ENCODE assay signal across 27 cellular contexts in genomic region chr11:8636127-8636526, GRCh38. TPM values are rescaled to one million over a fixed set of nuclear protein-coding genes. Genes with fewer than 3 reads are reported as not detected.
DNase-seq lines count a peak whose midpoint lies in the region; ATAC-seq, FAIRE-seq and TF ChIP-seq lines count a peak whose summit lies in the region.
"Had no signal": no experiment of that assay in that cellular context is flagged by ENCODE, and none has a peak within 500 bp of the region (broad histone marks: within the 10 kb centered on the region; RNA-seq: fewer than 3 reads in every experiment).

No MANE protein-coding gene starts in this region.

- in situ Hi-C loops in HepG2 (cut with HindIII; ENCODE audit: extremely low pct_ligation_motif_present, low pct_unique_long_range_greater_than_20kb) = no loop called here

- no peaks in the 10 kb centered on the region for H3K9me3 ChIP-seq in HepG2 (ENCODE audit: low read length)
- peaks cover 0 to 3% (median 0%) of the 10 kb centered on the region in 4 donors for H3K9me3 ChIP-seq in right lobe of liver
- no peaks in the 10 kb centered on the region for H3K9me3 ChIP-seq in astrocyte (ENCODE audit: insufficient read depth, low read depth, low read length)
- H3K9me3 ChIP-seq: BE2C had no signal

- H3K27ac Mint-ChIP-seq in astrocyte (ENCODE audit: unreplicated experiment) = peak overlapping the region; percentile 6
- H3K27ac Mint-ChIP-seq: CD14-positive monocyte; CD4-positive, alpha-beta memory T cell had no signal

- no peaks in the 10 kb centered on the region for H3K4me1 ChIP-seq in HepG2 (ENCODE audit: insufficient read depth, low read length)
- H3K4me1 ChIP-seq in right lobe of liver = peaks cover 0 to 3% (median 0%) of the 10 kb centered on the region in 4 donors
- H3K4me1 ChIP-seq in astrocyte (ENCODE audit: insufficient read depth, low read length) = peaks cover 11% of the 10 kb centered on the region
- H3K4me1 ChIP-seq: BE2C, BLaER1 had no signal

- H3K4me3 ChIP-seq in HepG2 (replicated peaks in 1 of 3; ENCODE audit: insufficient read depth in 1 of 3, low read depth in 2 of 3, low read length in 3 of 3) (no peak overlapping the region), right lobe of liver (no peak overlapping the region), astrocyte (ENCODE audit: insufficient read depth, low read depth, low read length) (no peak overlapping the region), coronary artery (no peak overlapping the region)
- H3K4me3 ChIP-seq: BLaER1, GM12878 had no signal

- no TSS peak for BruUV-seq in HepG2 (replicated peaks; lab: Mats Ljungman, UMichigan)

- H2AFZ ChIP-seq in HepG2 (ENCODE audit: low read length) = no peak overlapping the region
- H2AFZ ChIP-seq in astrocyte (ENCODE audit: low read depth, low read length) = no peak overlapping the region

- TF ChIP-seq EP300 in HepG2 (IDR thresholded peaks at IDR 0.05; ENCODE audit: low read depth in 2 of 2, low read length in 2 of 2) (no peak), HepG2 (CRISPR knock-in tag; IDR thresholded peaks at IDR 0.05; ENCODE audit: borderline replicate concordance) (no peak)

- FAIRE-seq in HepG2 (lab: Jason Lieb, UNC) = no peak
- no peak for FAIRE-seq in astrocyte (lab: Jason Lieb, UNC)
- FAIRE-seq: A204.1, GM12878, GM12892, GM18507 had no signal

- no peaks in the 10 kb centered on the region for H3K27me3 ChIP-seq in HepG2 (ENCODE audit: control insufficient read depth in 1 of 2, insufficient read depth in 2 of 2, low read length in 2 of 2)
- no peaks in the 10 kb centered on the region for H3K27me3 ChIP-seq in right lobe of liver
- H3K27me3 ChIP-seq in astrocyte (ENCODE audit: insufficient read depth, low read length) = no peaks in the 10 kb centered on the region
- H3K27me3 ChIP-seq: BE2C, BLaER1 had no signal

- no peak for DNase-seq in HepG2 (ENCODE audit: low spot score)
- no peak for DNase-seq in right lobe of liver
- no peak for DNase-seq in astrocyte (ENCODE audit: low read depth)
- no peak for DNase-seq in NCI-H2029 (lab: John Stamatoyannopoulos, UW)
- DNase-seq in coronary artery (ENCODE audit: low spot score) = no peak
- DNase-seq: 8988T; ACHN; BE2C; C1 segment of cervical spinal cord; CD4-positive, alpha-beta memory T cell; CD4-positive, CD25-positive, alpha-beta regulatory T cell; CD8-positive, alpha-beta memory T cell; COR-L47; DMS 273 treated with DMSO at 0.1 percent for 48 hours; DMS153; DMS53; DMS79; DND-41; EL; GDM1 had no signal

- no peak overlapping the region for H3K4me3 Mint-ChIP-seq in astrocyte (ENCODE audit: unreplicated experiment)
- H3K4me3 Mint-ChIP-seq: CD14-positive monocyte; CD4-positive, alpha-beta memory T cell; CD4-positive, CD25-positive, alpha-beta regulatory T cell; CD8-positive, alpha-beta memory T cell had no signal

- WGBS in HepG2 (ENCODE audit: low lambda C conversion rate) = 97% methylated on average over 2 of the region's 2 CpGs
- 61% methylated on average over 2 of the region's 2 CpGs for WGBS in right lobe of liver (ENCODE audit: insufficient coverage, low coverage, low lambda C conversion rate, missing lambda C conversion rate)

- intact Hi-C loops in HepG2 (cut with micrococcal nuclease; ENCODE audit: unreplicated experiment) = no loop called here
- intact Hi-C loops in right lobe of liver (cut with DNase I) = no loop called here

- no peaks in the 10 kb centered on the region for H3K79me2 ChIP-seq in HepG2 (ENCODE audit: insufficient read depth, low read length)
- no peaks in the 10 kb centered on the region for H3K79me2 ChIP-seq in astrocyte (ENCODE audit: insufficient read depth, low read length)

- H3K27me3 Mint-ChIP-seq in astrocyte (ENCODE audit: low read depth, unreplicated experiment) = peaks cover 3% of the 10 kb centered on the region
- H3K27me3 Mint-ChIP-seq: CD4-positive, alpha-beta memory T cell; CD4-positive, CD25-positive, alpha-beta regulatory T cell; CD8-positive, alpha-beta memory T cell had no signal

- TF ChIP-seq CTCF in HepG2 (CRISPR knock-in tag; IDR thresholded peaks at IDR 0.05) (no peak), right lobe of liver (IDR thresholded peaks at IDR 0.05) (no peak), astrocyte (IDR thresholded peaks at IDR 0.05; ENCODE audit: insufficient read depth, low read depth, low read length) (no peak), coronary artery (IDR thresholded peaks at IDR 0.05) (no peak)

- TF ChIP-seq POLR2A in HepG2 (IDR thresholded peaks at IDR 0.05; ENCODE audit: insufficient read depth in 1 of 2, low read depth in 2 of 2, low read length in 2 of 2) (no peak), right lobe of liver (IDR thresholded peaks at IDR 0.05) (no peak)

- peaks cover 4% of the 10 kb centered on the region for H3K9me3 Mint-ChIP-seq in astrocyte (ENCODE audit: unreplicated experiment)

- H3K9ac ChIP-seq in HepG2 (ENCODE audit: insufficient read depth, low read depth, low read length) (no peak overlapping the region), astrocyte (ENCODE audit: low read length) (no peak overlapping the region)
- H3K9ac ChIP-seq: BLaER1 had no signal

- H3K4me2 ChIP-seq in HepG2 (ENCODE audit: low read depth, low read length) (no peak overlapping the region), astrocyte (ENCODE audit: low read length) (no peak overlapping the region)
- H3K4me2 ChIP-seq: BLaER1 had no signal

- H3K27ac ChIP-seq in HepG2 (ENCODE audit: extremely low read length, insufficient read depth, low read length) (no peak overlapping the region), right lobe of liver (no peak overlapping the region), astrocyte (ENCODE audit: low read depth, low read length) (no peak overlapping the region), coronary artery (no peak overlapping the region)
- H3K27ac ChIP-seq: BLaER1 had no signal

- CTCF ChIA-PET in HepG2 (lab: Yijun Ruan, JAX; ENCODE audit: low intra/inter-chr PET ratio, low total read pairs) = no interaction called here

- POLR2A ChIA-PET in HepG2 (lab: Yijun Ruan, JAX) = no interaction called here

- TF ChIP-seq RAD21 in HepG2 (CRISPR knock-in tag; IDR thresholded peaks at IDR 0.05) = no peak

- peaks cover 21 to 40% of the 10 kb centered on the region in 2 experiments for H3K36me3 ChIP-seq in HepG2 (replicated peaks in 1 of 2; ENCODE audit: control insufficient read depth in 1 of 2, insufficient read depth in 2 of 2, low read length in 2 of 2)
- peaks cover 0 to 23% (median 11%) of the 10 kb centered on the region in 4 donors for H3K36me3 ChIP-seq in right lobe of liver
- H3K36me3 ChIP-seq in astrocyte (ENCODE audit: insufficient read depth, low read length) = peaks cover 2% of the 10 kb centered on the region
- H3K36me3 ChIP-seq: BE2C had no signal

- H3K4me1 Mint-ChIP-seq in astrocyte (ENCODE audit: low read depth, unreplicated experiment) = peaks cover 14% of the 10 kb centered on the region
- H3K4me1 Mint-ChIP-seq: CD14-positive monocyte; CD8-positive, alpha-beta memory T cell had no signal

- ATAC-seq in HepG2 (no peak), right lobe of liver (no peak)
- ATAC-seq: GM12878 had no signal

- peaks cover 36% of the 10 kb centered on the region for H3K36me3 Mint-ChIP-seq in astrocyte (ENCODE audit: low read depth, unreplicated experiment)

- H4K20me1 ChIP-seq in HepG2 (ENCODE audit: insufficient read depth, low read length) (no peaks in the 10 kb centered on the region), astrocyte (ENCODE audit: insufficient read depth, low read length) (no peaks in the 10 kb centered on the region)
- H4K20me1 ChIP-seq: BLaER1 had no signal

RNA-seq across cellular contexts. Expression of gene STK33, which starts 42.1 kb away (rescaled TPM):
- total RNA-seq in HepG2 (2016; rRNA removed; fragmentation: Illumina TruSeq; extraction: Trizol) = 12.6 and 15.9 TPM in 2 replicates
- 22.7 and 24.2 TPM in 2 replicates for total RNA-seq in HepG2 (2016; cell fraction: cytosol; rRNA removed; fragmentation: Illumina TruSeq; extraction: Trizol; ENCODE audit: low read depth)
- total RNA-seq in HepG2 (2016; cell fraction: insoluble cytoplasmic fraction; rRNA removed; fragmentation: Illumina TruSeq; extraction: Trizol) = 13.7 and 14.7 TPM in 2 replicates
- 13.5 and 16.1 TPM in 2 replicates for total RNA-seq in HepG2 (2016; cell fraction: membrane; rRNA removed; fragmentation: Illumina TruSeq; extraction: Trizol)
- total RNA-seq in HepG2 (2016; cell fraction: nucleus; rRNA removed; fragmentation: Illumina TruSeq; extraction: Trizol) = 12.1 and 14.4 TPM in 2 replicates
- 1.9 and 2.7 TPM in 2 replicates for polyA plus RNA-seq in HepG2 (2011; rRNA removed)
- polyA plus RNA-seq in HepG2 (2011; cell fraction: cytosol; rRNA removed) = 1.9 and 2.1 TPM in 2 replicates
- polyA plus RNA-seq in HepG2 (2011; cell fraction: nucleus; rRNA removed) = 1.6 and 1.8 TPM in 2 replicates
- polyA plus RNA-seq in HepG2 (2012) = 1.7 and 2.1 TPM in 2 replicates
- 0.68 and 0.96 TPM in 2 replicates for polyA plus RNA-seq in HepG2 (2016; cell fraction: cytosol; fragmentation: Illumina TruSeq; extraction: Trizol; ENCODE audit: low read depth)
- 12.9 and 13.5 TPM in 2 replicates for polyA plus RNA-seq in HepG2 (2016; cell fraction: insoluble cytoplasmic fraction; fragmentation: Illumina TruSeq; extraction: Trizol; ENCODE audit: low read depth)
- polyA plus RNA-seq in HepG2 (2016; cell fraction: membrane; fragmentation: Illumina TruSeq; extraction: Trizol; ENCODE audit: low read depth) = 3.1 and 3.2 TPM in 2 replicates
- polyA plus RNA-seq in HepG2 (2016; cell fraction: nucleus; fragmentation: Illumina TruSeq; extraction: Trizol; ENCODE audit: insufficient read depth, low read depth) = 12.5 and 14.7 TPM in 2 replicates
- polyA minus RNA-seq in HepG2 (2011; rRNA and poly(A)+ RNA removed; ENCODE audit: low replicate concordance) = 1.5 and 1.8 TPM in 2 replicates
- 2.5 and 2.8 TPM in 2 replicates for polyA minus RNA-seq in HepG2 (2011; cell fraction: cytosol; rRNA and poly(A)+ RNA removed)
- 5.0 and 5.7 TPM in 2 replicates for polyA minus RNA-seq in HepG2 (2011; cell fraction: nucleus; rRNA and poly(A)+ RNA removed)
- 1 to 10 TPM in 1 of 6 experiments, under 1 TPM in 3, not detected in 2; 0.12 to 1.1 (median 0.42) TPM for total RNA-seq in right lobe of liver
- total RNA-seq in astrocyte = 7.5 and 8.1 TPM in 2 replicates
- total RNA-seq: A673; CD4-positive, alpha-beta memory T cell had no signal
- polyA plus RNA-seq: CD14-positive monocyte; CD4-positive, alpha-beta memory T cell had no signal

RNA-seq across cellular contexts. Expression of gene TRIM66, which starts 46.3 kb away (rescaled TPM):
- total RNA-seq in HepG2 (2016; rRNA removed; fragmentation: Illumina TruSeq; extraction: Trizol) (4.9 and 5.6 TPM in 2 replicates), right lobe of liver (10 to 100 TPM in 2 of 6 experiments, 1 to 10 TPM in 4; 4.0 to 16.4 (median 6.9) TPM), astrocyte (7.3 and 8.8 TPM in 2 replicates)
- total RNA-seq in HepG2 (2016; cell fraction: cytosol; rRNA removed; fragmentation: Illumina TruSeq; extraction: Trizol; ENCODE audit: low read depth) = 1.4 and 2.4 TPM in 2 replicates
- total RNA-seq in HepG2 (2016; cell fraction: insoluble cytoplasmic fraction; rRNA removed; fragmentation: Illumina TruSeq; extraction: Trizol) = 4.9 and 5.0 TPM in 2 replicates
- total RNA-seq in HepG2 (2016; cell fraction: membrane; rRNA removed; fragmentation: Illumina TruSeq; extraction: Trizol) = 1.9 and 2.3 TPM in 2 replicates
- 19.3 and 22.0 TPM in 2 replicates for total RNA-seq in HepG2 (2016; cell fraction: nucleus; rRNA removed; fragmentation: Illumina TruSeq; extraction: Trizol)
- 6.1 and 7.6 TPM in 2 replicates for polyA plus RNA-seq in HepG2 (2011; rRNA removed)
- polyA plus RNA-seq in HepG2 (2011; cell fraction: cytosol; rRNA removed) = 1.7 and 1.8 TPM in 2 replicates
- polyA plus RNA-seq in HepG2 (2011; cell fraction: nucleus; rRNA removed) = 24.5 and 26.0 TPM in 2 replicates
- 5.0 and 5.3 TPM in 2 replicates for polyA plus RNA-seq in HepG2 (2012)
- 0.43 and 0.66 TPM in 2 replicates for polyA plus RNA-seq in HepG2 (2016; cell fraction: cytosol; fragmentation: Illumina TruSeq; extraction: Trizol; ENCODE audit: low read depth)
- 2.1 and 3.1 TPM in 2 replicates for polyA plus RNA-seq in HepG2 (2016; cell fraction: insoluble cytoplasmic fraction; fragmentation: Illumina TruSeq; extraction: Trizol; ENCODE audit: low read depth)
- 1.2 and 1.3 TPM in 2 replicates for polyA plus RNA-seq in HepG2 (2016; cell fraction: membrane; fragmentation: Illumina TruSeq; extraction: Trizol; ENCODE audit: low read depth)
- 18.3 and 20.6 TPM in 2 replicates for polyA plus RNA-seq in HepG2 (2016; cell fraction: nucleus; fragmentation: Illumina TruSeq; extraction: Trizol; ENCODE audit: insufficient read depth, low read depth)
- polyA minus RNA-seq in HepG2 (2011; rRNA and poly(A)+ RNA removed; ENCODE audit: low replicate concordance) = 6.2 and 10.3 TPM in 2 replicates
- 1.2 and 2.4 TPM in 2 replicates for polyA minus RNA-seq in HepG2 (2011; cell fraction: cytosol; rRNA and poly(A)+ RNA removed)
- 26.0 and 33.4 TPM in 2 replicates for polyA minus RNA-seq in HepG2 (2011; cell fraction: nucleus; rRNA and poly(A)+ RNA removed)

RNA-seq across cellular contexts. Expression of gene RPL27A, which starts 46.5 kb away (rescaled TPM):
- 2,153 and 2,707 TPM in 2 replicates for total RNA-seq in HepG2 (2016; rRNA removed; fragmentation: Illumina TruSeq; extraction: Trizol)
- total RNA-seq in HepG2 (2016; cell fraction: cytosol; rRNA removed; fragmentation: Illumina TruSeq; extraction: Trizol; ENCODE audit: low read depth) = 3,399 and 3,946 TPM in 2 replicates
- 2,233 and 2,738 TPM in 2 replicates for total RNA-seq in HepG2 (2016; cell fraction: insoluble cytoplasmic fraction; rRNA removed; fragmentation: Illumina TruSeq; extraction: Trizol)
- total RNA-seq in HepG2 (2016; cell fraction: membrane; rRNA removed; fragmentation: Illumina TruSeq; extraction: Trizol) = 4,869 and 5,089 TPM in 2 replicates
- total RNA-seq in HepG2 (2016; cell fraction: nucleus; rRNA removed; fragmentation: Illumina TruSeq; extraction: Trizol) = 939 and 964 TPM in 2 replicates
- 1,417 and 1,531 TPM in 2 replicates for polyA plus RNA-seq in HepG2 (2011; rRNA removed)
- polyA plus RNA-seq in HepG2 (2011; cell fraction: cytosol; rRNA removed) = 1,474 and 2,087 TPM in 2 replicates
- 305 and 370 TPM in 2 replicates for polyA plus RNA-seq in HepG2 (2011; cell fraction: nucleus; rRNA removed)
- 1,992 and 2,004 TPM in 2 replicates for polyA plus RNA-seq in HepG2 (2012)
- polyA plus RNA-seq in HepG2 (2016; cell fraction: cytosol; fragmentation: Illumina TruSeq; extraction: Trizol; ENCODE audit: low read depth) = 4,970 and 5,082 TPM in 2 replicates
- 3,334 and 3,710 TPM in 2 replicates for polyA plus RNA-seq in HepG2 (2016; cell fraction: insoluble cytoplasmic fraction; fragmentation: Illumina TruSeq; extraction: Trizol; ENCODE audit: low read depth)
- polyA plus RNA-seq in HepG2 (2016; cell fraction: membrane; fragmentation: Illumina TruSeq; extraction: Trizol; ENCODE audit: low read depth) = 5,948 and 6,204 TPM in 2 replicates
- 1,777 and 1,903 TPM in 2 replicates for polyA plus RNA-seq in HepG2 (2016; cell fraction: nucleus; fragmentation: Illumina TruSeq; extraction: Trizol; ENCODE audit: insufficient read depth, low read depth)
- polyA minus RNA-seq in HepG2 (2011; rRNA and poly(A)+ RNA removed; ENCODE audit: low replicate concordance) = 284 and 635 TPM in 2 replicates
- 320 and 336 TPM in 2 replicates for polyA minus RNA-seq in HepG2 (2011; cell fraction: cytosol; rRNA and poly(A)+ RNA removed)
- 339 and 420 TPM in 2 replicates for polyA minus RNA-seq in HepG2 (2011; cell fraction: nucleus; rRNA and poly(A)+ RNA removed)
- total RNA-seq in right lobe of liver = 100 to 1,000 TPM; 187 to 394 (median 327) TPM
- 573 and 682 TPM in 2 replicates for total RNA-seq in astrocyte
